ENCODE assay signal across 19 cellular contexts in genomic region chr1:18918417-18918816, GRCh38. TPM values are rescaled to one million over a fixed set of nuclear protein-coding genes. Genes with fewer than 3 reads are reported as not detected.
DNase-seq lines count a peak whose midpoint lies in the region; ATAC-seq and TF ChIP-seq lines count a peak whose summit lies in the region.
"Had no signal": no experiment of that assay in that cellular context is flagged by ENCODE, and none has a peak within 500 bp of the region (broad histone marks: within the 10 kb centered on the region; RNA-seq: fewer than 3 reads in every experiment).

No MANE protein-coding gene starts in this region.

- intact Hi-C loops in mammary epithelial cell (cut with micrococcal nuclease): no loop called here

- BruUV-seq in mammary epithelial cell (replicated peaks; lab: Mats Ljungman, UMichigan): no TSS peak

- H3K27me3 Mint-ChIP-seq in CD8-positive, alpha-beta memory T cell: no peaks in the 10 kb centered on the region
- H3K27me3 Mint-ChIP-seq in GM23338 (ENCODE audit: insufficient read depth, low read depth, poor library complexity): peaks cover 3% of the 10 kb centered on the region
- H3K27me3 Mint-ChIP-seq in WTC11 (ENCODE audit: low read depth): no peaks in the 10 kb centered on the region
- no peaks in the 10 kb centered on the region for H3K27me3 Mint-ChIP-seq in nephron progenitor cell (ENCODE audit: low read depth, poor library complexity)

- H3K9me3 ChIP-seq in CD8-positive, alpha-beta memory T cell (ENCODE audit: low read length): no peaks in the 10 kb centered on the region
- no peaks in the 10 kb centered on the region for H3K9me3 ChIP-seq in mammary epithelial cell (replicated peaks; ENCODE audit: insufficient read depth, low read length)
- H3K9me3 ChIP-seq: BLaER1 had no signal

- H3K4me1 ChIP-seq in CD8-positive, alpha-beta memory T cell (ENCODE audit: insufficient read depth, low read length): peaks cover 17% of the 10 kb centered on the region
- H3K4me1 ChIP-seq in GM23338 (ENCODE audit: insufficient read depth): no peaks in the 10 kb centered on the region; the same call in 1 of the 2 replicates
- peaks cover 20% of the 10 kb centered on the region for H3K4me1 ChIP-seq in mammary epithelial cell (ENCODE audit: insufficient read depth, low read length)

- no peaks in the 10 kb centered on the region for H3F3A ChIP-seq in GM23338 (replicated peaks; ENCODE audit: low read depth)

- dilution Hi-C loops in mammary epithelial cell (cut with HindIII; ENCODE audit: low sequenced_read_pairs): loop anchor here (5.0 kb wide), 1 partner anchor 104 kb away; no protein-coding TSS in a partner anchor

- POLR2A ChIA-PET in CD8-positive, alpha-beta memory T cell (lab: Charles Lee): no interaction called here
- POLR2A ChIA-PET in WTC11 (lab: Charles Lee) (no interaction called here), HEK293T (lab: Yijun Ruan, JAX) (no interaction called here)

- peaks cover 0 to 68% (median 3%) of the 10 kb centered on the region in 3 donors for H3K36me3 Mint-ChIP-seq in CD8-positive, alpha-beta memory T cell
- no peaks in the 10 kb centered on the region for H3K36me3 Mint-ChIP-seq in GM23338 (ENCODE audit: low read depth)
- H3K36me3 Mint-ChIP-seq in WTC11: no peaks in the 10 kb centered on the region
- H3K36me3 Mint-ChIP-seq in nephron progenitor cell (ENCODE audit: low read depth): no peaks in the 10 kb centered on the region

- no peak overlapping the region for H3K9ac ChIP-seq in mammary epithelial cell (ENCODE audit: insufficient read depth, low read length)
- H3K9ac ChIP-seq: BLaER1 had no signal

- no peak for DNase-seq in CD8-positive, alpha-beta memory T cell
- DNase-seq in GM23338 (ENCODE audit: low spot score) (no peak), WTC11 (ENCODE audit: low spot score) (no peak), nephron progenitor cell (no peak), NCI-H187 (lab: John Stamatoyannopoulos, UW) (no peak), KG1 (lab: John Stamatoyannopoulos, UW) (no peak), HEK293T (ENCODE audit: extremely low spot score) (no peak), mammary epithelial cell (no peak)
- DNase-seq: EL, Karpas-422, NCI-H1105 treated with DMSO at 0.1 percent for 48 hours, NCI-H1930, NCI-H2171 treated with DMSO at 0.1 percent for 48 hours, NCI-H82, SHP77 had no signal

- H3K4me1 Mint-ChIP-seq in CD8-positive, alpha-beta memory T cell: peaks cover 12 to 36% (median 14%) of the 10 kb centered on the region in 3 donors
- peaks cover 15% of the 10 kb centered on the region for H3K4me1 Mint-ChIP-seq in GM23338
- peaks cover 9% of the 10 kb centered on the region for H3K4me1 Mint-ChIP-seq in WTC11
- peaks cover 73% of the 10 kb centered on the region for H3K4me1 Mint-ChIP-seq in nephron progenitor cell

- no peak overlapping the region for H3K27ac ChIP-seq in CD8-positive, alpha-beta memory T cell (ENCODE audit: low read depth, low read length)
- H3K27ac ChIP-seq in GM23338 (ENCODE audit: low read depth): no peak overlapping the region
- no peak overlapping the region for H3K27ac ChIP-seq in mammary epithelial cell (ENCODE audit: insufficient read depth, low read depth, low read length)
- H3K27ac ChIP-seq: BLaER1 had no signal

- no peaks in the 10 kb centered on the region for H3K27me3 ChIP-seq in CD8-positive, alpha-beta memory T cell (ENCODE audit: insufficient read depth, low read length, poor library complexity, severe bottlenecking)
- H3K27me3 ChIP-seq in GM23338 (ENCODE audit: insufficient read depth): no peaks in the 10 kb centered on the region
- H3K27me3 ChIP-seq in mammary epithelial cell (ENCODE audit: insufficient read depth, low read length): no peaks in the 10 kb centered on the region
- H3K27me3 ChIP-seq: BLaER1 had no signal

- CTCF ChIA-PET in CD8-positive, alpha-beta memory T cell (lab: Charles Lee): interaction anchor here (1.1 kb wide), 1 partner anchor 10 kb away, joined by 3 read pairs; no protein-coding TSS in a partner anchor
- CTCF ChIA-PET in WTC11 (lab: Charles Lee) (interaction anchor here (1.6 kb wide), 1 partner anchor 43 kb away, joined by 3 read pairs; no protein-coding TSS in a partner anchor), HEK293T (lab: Yijun Ruan, JAX) (interaction anchor here (0.9 kb wide), 1 partner anchor 11 kb away, joined by 5 read pairs; no protein-coding TSS in a partner anchor), mammary epithelial cell (lab: Charles Lee; ENCODE audit: low non-redundant PET) (no interaction called here)

- no peak overlapping the region for H2AFZ ChIP-seq in GM23338
- no peak overlapping the region for H2AFZ ChIP-seq in mammary epithelial cell (ENCODE audit: low read depth, low read length)

- H3K79me2 ChIP-seq in GM23338 (replicated peaks; ENCODE audit: insufficient read depth) (no peaks in the 10 kb centered on the region), mammary epithelial cell (ENCODE audit: insufficient read depth, low read length) (peaks cover 93% of the 10 kb centered on the region)

- ATAC-seq in GM23338: peak; percentile 42
- peak; percentile 34 for ATAC-seq in WTC11
- ATAC-seq: HCT116, Panc1 had no signal

- peaks cover 23% of the 10 kb centered on the region for H3K36me3 ChIP-seq in CD8-positive, alpha-beta memory T cell (ENCODE audit: insufficient read depth, low read length)
- H3K36me3 ChIP-seq in GM23338 (ENCODE audit: insufficient read depth) (no peaks in the 10 kb centered on the region), mammary epithelial cell (ENCODE audit: insufficient read depth, low read length) (peaks cover 16% of the 10 kb centered on the region)

- no peak overlapping the region for H3K4me3 ChIP-seq in CD8-positive, alpha-beta memory T cell (ENCODE audit: low read length)
- H3K4me3 ChIP-seq in GM23338: no peak overlapping the region
- H3K4me3 ChIP-seq in mammary epithelial cell (replicated peaks in 1 of 3; ENCODE audit: insufficient read depth in 1 of 3, low read depth in 2 of 3, low read length in 3 of 3): no peak overlapping the region
- H3K4me3 ChIP-seq: BLaER1 had no signal

- H3K4me3 Mint-ChIP-seq in CD8-positive, alpha-beta memory T cell: no peak overlapping the region
- H3K4me3 Mint-ChIP-seq in GM23338: no peak overlapping the region
- H3K4me3 Mint-ChIP-seq in WTC11: no peak overlapping the region
- H3K4me3 Mint-ChIP-seq in nephron progenitor cell: peak overlapping the region; percentile 65

- H3K9me2 ChIP-seq in GM23338 (ENCODE audit: insufficient read depth): no peaks in the 10 kb centered on the region

- H3K9me3 Mint-ChIP-seq in CD8-positive, alpha-beta memory T cell: no peaks in the 10 kb centered on the region
- H3K9me3 Mint-ChIP-seq in GM23338 (no peaks in the 10 kb centered on the region), WTC11 (no peaks in the 10 kb centered on the region), nephron progenitor cell (no peaks in the 10 kb centered on the region)

- in situ Hi-C loops in mammary epithelial cell (cut with MboI; ENCODE audit: low sequenced_read_pairs in 2 of 2): no loop called here

- H4K20me1 ChIP-seq in GM23338 (replicated peaks; ENCODE audit: insufficient read depth) (no peaks in the 10 kb centered on the region; the same call in 1 of the 2 replicates), mammary epithelial cell (ENCODE audit: insufficient read depth, low read length) (no peaks in the 10 kb centered on the region)

- peak overlapping the region in 5 of 8 donors; percentile 14 to 75 (median 39) for H3K27ac Mint-ChIP-seq in CD8-positive, alpha-beta memory T cell
- no peak overlapping the region for H3K27ac Mint-ChIP-seq in GM23338
- H3K27ac Mint-ChIP-seq in WTC11: peak overlapping the region; percentile 76; the same call in 1 of the 2 replicates
- H3K27ac Mint-ChIP-seq in nephron progenitor cell: no peak overlapping the region

- WGBS in mammary epithelial cell (ENCODE audit: low coverage, missing lambda C conversion rate): 98% methylated on average over 6 of the region's 14 CpGs

- peak; percentile 26 to 33; a peak in 1 of 4 replicates for TF ChIP-seq CTCF in GM23338 (conservative IDR thresholded peaks at IDR 0.05; ENCODE audit: low read depth in 2 of 2)
- TF ChIP-seq CTCF in WTC11 (IDR thresholded peaks at IDR 0.05): no peak
- no peak for TF ChIP-seq CTCF in nephron progenitor cell (IDR thresholded peaks at IDR 0.05)
- TF ChIP-seq CTCF in mammary epithelial cell (conservative IDR thresholded peaks at IDR 0.05 in 1 of 2, IDR thresholded peaks at IDR 0.05 in 1 of 2; ENCODE audit: extremely low read depth in 1 of 2, insufficient read depth in 1 of 2, low read depth in 1 of 2, low read length in 2 of 2): no peak

- H3K4me2 ChIP-seq in GM23338: no peak overlapping the region
- H3K4me2 ChIP-seq in mammary epithelial cell (ENCODE audit: insufficient read depth, low read depth, low read length): no peak overlapping the region
- H3K4me2 ChIP-seq: BLaER1 had no signal

TF ChIP-seq in GM23338, 12 proteins besides CTCF, POLR2A, EP300 and RAD21 (continues in another document):
- no peak for TF ChIP-seq JUNB (IDR thresholded peaks at IDR 0.05; ENCODE audit: unreplicated experiment)

TF ChIP-seq in WTC11, 78 proteins besides CTCF, POLR2A, EP300 and RAD21 (continues in another document):
- no peak for TF ChIP-seq ZNF396 (CRISPR knock-in tag; IDR thresholded peaks at IDR 0.05; ENCODE audit: borderline replicate concordance)
- no peak for TF ChIP-seq JUN (CRISPR knock-in tag; IDR thresholded peaks at IDR 0.05)

TF ChIP-seq in HEK293T, 16 proteins besides CTCF, POLR2A, EP300 and RAD21 (continues in another document):
- TF ChIP-seq FOXK2 (IDR thresholded peaks at IDR 0.05) (no peak), CTBP1 (IDR thresholded peaks at IDR 0.05; ENCODE audit: borderline replicate concordance) (no peak), FOXM1 (IDR thresholded peaks at IDR 0.05; ENCODE audit: borderline replicate concordance) (no peak)

RNA-seq across cellular contexts. Expression of gene ALDH4A1, which starts 16.1 kb away (rescaled TPM):
- total RNA-seq in CD8-positive, alpha-beta memory T cell: 1 to 10 TPM; 9.3 to 9.5 TPM
- polyA plus RNA-seq in CD8-positive, alpha-beta memory T cell: 1.4 TPM
- total RNA-seq in GM23338 (2014; rRNA removed; shearing (Covaris generic)): 33.8 and 36.9 TPM in 2 replicates
- polyA plus RNA-seq in GM23338 (2016; fragmentation: Nextera tagmentation; extraction: Ambion mirVana): 11.3 and 13.5 TPM in 2 replicates
- total RNA-seq in WTC11 (2021): 31.0 to 37.5 TPM (median 36.2 TPM) in 3 replicates
- 10 to 100 TPM; 24.0 to 41.4 TPM for total RNA-seq in mammary epithelial cell
- 35.3 TPM for polyA plus RNA-seq in mammary epithelial cell
- 24.8 TPM for polyA minus RNA-seq in mammary epithelial cell

RNA-seq across cellular contexts. Expression of gene IFFO2, which starts 38.1 kb away (rescaled TPM):
- 10 to 100 TPM; 33.1 to 37.7 TPM for total RNA-seq in CD8-positive, alpha-beta memory T cell
- 3.2 TPM for polyA plus RNA-seq in CD8-positive, alpha-beta memory T cell
- 7.5 and 13.2 TPM in 2 replicates for total RNA-seq in GM23338 (2014; rRNA removed; shearing (Covaris generic))
- polyA plus RNA-seq in GM23338 (2016; fragmentation: Nextera tagmentation; extraction: Ambion mirVana) (0.71 and 1.5 TPM in 2 replicates), mammary epithelial cell (66.9 TPM)
- total RNA-seq in WTC11 (2021) (6.5 to 8.1 TPM (median 6.9 TPM) in 3 replicates), mammary epithelial cell (100 to 1,000 TPM in 1 of 2 donors, 10 to 100 TPM in 1; 94.8 to 304 TPM)
- polyA minus RNA-seq in mammary epithelial cell: 116 TPM

RNA-seq across cellular contexts. Expression of gene TAS1R2, which starts 59.0 kb away (rescaled TPM):
- not detected for total RNA-seq in CD8-positive, alpha-beta memory T cell
- not detected for polyA plus RNA-seq in CD8-positive, alpha-beta memory T cell
- not detected in 2 replicates for total RNA-seq in GM23338 (2014; rRNA removed; shearing (Covaris generic))
- polyA plus RNA-seq in GM23338 (2016; fragmentation: Nextera tagmentation; extraction: Ambion mirVana) (not detected in 2 replicates), mammary epithelial cell (not detected)
- total RNA-seq in WTC11 (2021) (not detected in 3 replicates), mammary epithelial cell (under 1 TPM in 1 of 2 donors, not detected in 1; under 0.01 TPM)
- not detected for polyA minus RNA-seq in mammary epithelial cell
- total RNA-seq: NCI-H460 had no signal

Comparison
In these comparisons a context has a peak if more than half of its experiments do, and no peak if none do; other contexts are left out.
1. H3K27ac Mint-ChIP-seq: peak in CD8-positive, alpha-beta memory T cell (5 of 8) and WTC11 (single experiment); none in GM23338 (single experiment) and nephron progenitor cell (single experiment).
2. CTCF ChIP-seq: peak in GM23338 (2 of 2); none in WTC11 (single experiment), nephron progenitor cell (single experiment) and mammary epithelial cell (0 of 2).